26 cellular contexts compared by ENCODE assay signal in the genomic region with DNA sequence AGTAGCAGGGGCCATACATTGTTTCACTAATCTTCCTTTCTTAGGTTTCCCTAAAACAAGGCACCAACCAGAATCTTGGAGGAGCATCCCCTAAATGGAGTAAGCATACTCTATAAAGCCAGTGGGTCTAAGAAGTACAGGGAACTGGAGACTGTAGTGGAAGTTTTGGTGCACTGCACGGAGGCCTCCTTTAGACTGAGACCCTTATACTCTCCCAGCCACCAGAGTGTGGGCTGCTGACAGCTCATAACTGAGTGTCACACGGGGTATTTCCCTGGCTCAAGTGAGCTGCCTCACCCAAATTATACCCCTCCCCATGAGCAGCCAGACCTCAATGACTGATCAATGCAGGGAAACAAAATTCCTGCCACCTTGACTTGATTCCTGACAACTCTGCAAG.
DNase-seq lines count a peak whose midpoint lies in the region; ATAC-seq, FAIRE-seq and TF ChIP-seq lines count a peak whose summit lies in the region.
"Had no signal": no experiment of that assay in that cellular context is flagged by ENCODE, and none has a peak within 500 bp of the region (broad histone marks: within the 10 kb centered on the region; RNA-seq: fewer than 3 reads in every experiment).

No MANE protein-coding gene starts in this region.

- no peaks in the 10 kb centered on the region for H3K36me3 Mint-ChIP-seq in nephron progenitor cell (ENCODE audit: low read depth)
- H3K36me3 Mint-ChIP-seq in stimulated activated memory B cell treated with anti-CD40 and anti-IgM and Interleukin-4, amounts not matched to agents 10 μg/mL and 1 μg/mL and 100 μg/mL, for 72 hours = no peaks in the 10 kb centered on the region
- H3K36me3 Mint-ChIP-seq: CD8-positive, alpha-beta T cell had no signal

- no peak overlapping the region; a peak in 1 of 7 replicates for H3K9ac ChIP-seq in H1 (replicated peaks in 1 of 4; ENCODE audit: extremely low read depth in 1 of 4, low read depth in 3 of 4, low read length in 3 of 4)
- H3K9ac ChIP-seq: BLaER1 treated with 17β-estradiol and CSF1 and Interleukin-3, amounts not matched to agents 10 nM and 100 nM had no signal

- no peaks in the 10 kb centered on the region for H3K27me3 ChIP-seq in H1 (replicated peaks in 1 of 4; ENCODE audit: control insufficient read depth in 3 of 4, extremely low read depth in 1 of 4, insufficient read depth in 3 of 4, low read length in 3 of 4)
- H3K27me3 ChIP-seq: BLaER1 treated with 17β-estradiol and CSF1 and Interleukin-3, amounts not matched to agents 10 nM and 100 nM had no signal

- no peak overlapping the region for H3K56ac ChIP-seq in H1 (replicated peaks; ENCODE audit: insufficient read length, low read depth, low read length)

- TF ChIP-seq EP300 in H1 (IDR thresholded peaks at IDR 0.05; ENCODE audit: borderline replicate concordance in 1 of 2, low read depth in 2 of 2, low read length in 2 of 2) = no peak

- no peak for TF ChIP-seq CTCF in H1 (IDR thresholded peaks at IDR 0.05; ENCODE audit: control extremely low read depth in 1 of 3, insufficient read depth in 1 of 3, low read depth in 1 of 3, low read length in 3 of 3)
- no peak for TF ChIP-seq CTCF in nephron progenitor cell (IDR thresholded peaks at IDR 0.05)
- TF ChIP-seq CTCF in mucosa of descending colon (IDR thresholded peaks at IDR 0.05) = no peak

- CTCF ChIA-PET in H1 (lab: Charles Lee; ENCODE audit: partially characterized antibody) = interaction anchor here (0.6 kb wide), 1 partner anchor 187 kb away, joined by 3 read pairs; no protein-coding TSS in a partner anchor

- 0 out of 4 replicates have a peak, but pooled peaks cover 0 to 4% of the 10 kb centered on the region in 2 experiments for H3K9me3 ChIP-seq in H1 (ENCODE audit: insufficient read depth in 2 of 2, low read depth in 1 of 2, low read length in 1 of 2)
- H3K9me3 ChIP-seq in mucosa of descending colon = no peaks in the 10 kb centered on the region
- H3K9me3 ChIP-seq: A549, Caco-2 had no signal

- H3K23ac ChIP-seq in H1 (ENCODE audit: insufficient read length) = no peak overlapping the region

- intact Hi-C loops in mucosa of descending colon (cut with DNase I, micrococcal nuclease) = no loop called here

- peaks cover 27% of the 10 kb centered on the region for H3K4me1 Mint-ChIP-seq in nephron progenitor cell
- H3K4me1 Mint-ChIP-seq in stimulated activated memory B cell treated with anti-CD40 and anti-IgM and Interleukin-4, amounts not matched to agents 10 μg/mL and 1 μg/mL and 100 μg/mL, for 72 hours = no peaks in the 10 kb centered on the region
- H3K4me1 Mint-ChIP-seq: B cell had no signal

- no peak for DNase-seq in H1 (ENCODE audit: low read depth in 1 of 2, low spot score in 2 of 2)
- DNase-seq in nephron progenitor cell = no peak
- DNase-seq in DMS114 treated with DMSO at 0.1 percent for 48 hours (lab: John Stamatoyannopoulos, UW; ENCODE audit: unreplicated experiment) = no peak
- no peak for DNase-seq in MV-4-11 (lab: John Stamatoyannopoulos, UW)
- no peak for DNase-seq in mucosa of descending colon
- DNase-seq: AML-193; Caco-2; Calu3; CD4-positive, alpha-beta T cell; CD8-positive, alpha-beta T cell; DMS153; DMS53; DMS79; DND-41; EL; GDM1 had no signal

- H2BK20ac ChIP-seq in H1 (ENCODE audit: low read length) = no peak overlapping the region

- H3K4me3 ChIP-seq in H1 (ENCODE audit: extremely low read depth in 1 of 4, insufficient read depth in 2 of 4, low read depth in 3 of 4, low read length in 4 of 4) (no peak overlapping the region), mucosa of descending colon (no peak overlapping the region)
- H3K4me3 ChIP-seq: A549; BLaER1 treated with 17β-estradiol and CSF1 and Interleukin-3, amounts not matched to agents 10 nM and 100 nM; GM12878 had no signal

- 93% methylated on average over 2 of the region's 2 CpGs; no CpG with 5 or more reads in 1 of the 2 experiments for WGBS in H1 (ENCODE audit: extremely low coverage in 1 of 2, insufficient coverage in 1 of 2, insufficient read length in 1 of 2, insufficient replicate concordance in 2 of 2, low coverage in 1 of 2, low lambda C conversion rate in 2 of 2, missing lambda C conversion rate in 1 of 2), 2 experiments

- H2BK120ac ChIP-seq in H1 (replicated peaks; ENCODE audit: low read depth, low read length) = no peak overlapping the region

- H3K79me1 ChIP-seq in H1 (ENCODE audit: low read depth, low read length) = no peaks in the 10 kb centered on the region

- no peak overlapping the region for H2AFZ ChIP-seq in H1 (ENCODE audit: low read length)

- no peak overlapping the region for H3K27ac ChIP-seq in H1 (ENCODE audit: low read depth, low read length)
- H3K27ac ChIP-seq: 22Rv1; A549; BLaER1 treated with 17β-estradiol and CSF1 and Interleukin-3, amounts not matched to agents 10 nM and 100 nM; C4-2B had no signal

- POLR2A ChIA-PET in H1 (lab: Charles Lee; ENCODE audit: partially characterized antibody) = no interaction called here

- H3K4me2 ChIP-seq in H1 (ENCODE audit: insufficient read depth in 1 of 2, low read depth in 2 of 2, low read length in 2 of 2) = no peak overlapping the region
- H3K4me2 ChIP-seq: A549; BLaER1 treated with 17β-estradiol and CSF1 and Interleukin-3, amounts not matched to agents 10 nM and 100 nM had no signal

- no peaks in the 10 kb centered on the region for H3K27me3 Mint-ChIP-seq in nephron progenitor cell (ENCODE audit: low read depth, poor library complexity)
- no peaks in the 10 kb centered on the region for H3K27me3 Mint-ChIP-seq in stimulated activated memory B cell treated with anti-CD40 and anti-IgM and Interleukin-4, amounts not matched to agents 10 μg/mL and 1 μg/mL and 100 μg/mL, for 72 hours
- H3K27me3 Mint-ChIP-seq: CD4-positive, alpha-beta T cell had no signal

- H2AK5ac ChIP-seq in H1 (ENCODE audit: low read depth, low read length) = no peak overlapping the region

- H3K27ac Mint-ChIP-seq in nephron progenitor cell = peak overlapping the region; percentile 44
- H3K27ac Mint-ChIP-seq in stimulated activated memory B cell treated with anti-CD40 and anti-IgM and Interleukin-4, amounts not matched to agents 10 μg/mL and 1 μg/mL and 100 μg/mL, for 72 hours = no peak overlapping the region
- H3K27ac Mint-ChIP-seq: B cell; CD4-positive, alpha-beta T cell; CD8-positive, alpha-beta T cell had no signal

- TF ChIP-seq POLR2A in H1 (IDR thresholded peaks at IDR 0.05; ENCODE audit: control extremely low read depth in 1 of 2, low read depth in 2 of 2, low read length in 2 of 2) = no peak

- H4K20me1 ChIP-seq in H1 (replicated peaks in 1 of 2; ENCODE audit: control insufficient read depth in 1 of 2, insufficient read depth in 2 of 2, low read length in 2 of 2) = no peaks in the 10 kb centered on the region
- H4K20me1 ChIP-seq: BLaER1 treated with 17β-estradiol and CSF1 and Interleukin-3, amounts not matched to agents 10 nM and 100 nM had no signal

- H2BK5ac ChIP-seq in H1 (ENCODE audit: low read depth, low read length) = no peak overlapping the region

- no peak for FAIRE-seq in H1 (lab: Jason Lieb, UNC)
- FAIRE-seq: A549, D721Med, GM12878, GM12892, GM18507 had no signal

- peaks cover 12% of the 10 kb centered on the region for H3K9me3 Mint-ChIP-seq in nephron progenitor cell
- H3K9me3 Mint-ChIP-seq in stimulated activated memory B cell treated with anti-CD40 and anti-IgM and Interleukin-4, amounts not matched to agents 10 μg/mL and 1 μg/mL and 100 μg/mL, for 72 hours = no peaks in the 10 kb centered on the region
- H3K9me3 Mint-ChIP-seq: CD4-positive, alpha-beta T cell had no signal

- no peak overlapping the region for H2BK12ac ChIP-seq in H1 (ENCODE audit: low read depth, low read length)

- no peak overlapping the region for H3K14ac ChIP-seq in H1 (ENCODE audit: insufficient read length)

- H4K91ac ChIP-seq in H1 (replicated peaks; ENCODE audit: insufficient read length, low read length) = no peak overlapping the region

- no peak overlapping the region for H3K4ac ChIP-seq in H1 (replicated peaks; ENCODE audit: insufficient read length, low read depth, low read length)

- no peaks in the 10 kb centered on the region for H3K23me2 ChIP-seq in H1 (ENCODE audit: low read depth, low read length)

- H3K4me1 ChIP-seq in H1 (replicated peaks in 1 of 4; ENCODE audit: control insufficient read depth in 3 of 4, insufficient read depth in 4 of 4, low read length in 3 of 4) (no peaks in the 10 kb centered on the region), mucosa of descending colon (ENCODE audit: low read depth) (no peaks in the 10 kb centered on the region)
- H3K4me1 ChIP-seq: A549, Caco-2 had no signal

- H4K8ac ChIP-seq in H1 (ENCODE audit: extremely low read depth, insufficient read depth, low read length) = 0 out of 2 replicates have a peak overlapping the region, but pooled peaks have one; percentile 68

- H3K79me2 ChIP-seq in H1 (ENCODE audit: control insufficient read depth in 1 of 2, insufficient read depth in 2 of 2, low read length in 2 of 2) = no peaks in the 10 kb centered on the region

- no peak overlapping the region for H3K4me3 Mint-ChIP-seq in nephron progenitor cell
- H3K4me3 Mint-ChIP-seq in stimulated activated memory B cell treated with anti-CD40 and anti-IgM and Interleukin-4, amounts not matched to agents 10 μg/mL and 1 μg/mL and 100 μg/mL, for 72 hours = no peak overlapping the region
- H3K4me3 Mint-ChIP-seq: B cell; CD4-positive, alpha-beta T cell; CD8-positive, alpha-beta T cell had no signal

- no peak overlapping the region for H2BK15ac ChIP-seq in H1 (ENCODE audit: low read length)

- TF ChIP-seq RAD21 in H1 (IDR thresholded peaks at IDR 0.05 in 1 of 2, conservative IDR thresholded peaks at IDR 0.05 in 1 of 2; ENCODE audit: low read depth in 2 of 2, low read length in 2 of 2) = no peak

- H3K36me3 ChIP-seq in H1 (ENCODE audit: control insufficient read depth in 2 of 4, insufficient read depth in 4 of 4, low read length in 3 of 4) (no peaks in the 10 kb centered on the region; a peak in 1 of 8 replicates), mucosa of descending colon (ENCODE audit: low read depth) (no peaks in the 10 kb centered on the region)
- H3K36me3 ChIP-seq: BLaER1 treated with 17β-estradiol and CSF1 and Interleukin-3, amounts not matched to agents 10 nM and 100 nM had no signal

- no peak overlapping the region for H4K5ac ChIP-seq in H1 (ENCODE audit: insufficient read length, low read depth, low read length)

- H3K18ac ChIP-seq in H1 (ENCODE audit: extremely low read depth, low read length) = no peak overlapping the region

- peak; percentile 57 for ATAC-seq in stimulated activated memory B cell treated with anti-CD40 and anti-IgM and Interleukin-4, amounts not matched to agents 10 μg/mL and 1 μg/mL and 100 μg/mL, for 72 hours
- ATAC-seq in mucosa of descending colon = no peak
- ATAC-seq: A549; CD8-positive, alpha-beta T cell; GM12878 had no signal

TF ChIP-seq in H1, 55 proteins besides CTCF, POLR2A, EP300 and RAD21 (continues in another document):
- no peak for TF ChIP-seq CBX8 (IDR thresholded peaks at IDR 0.05; ENCODE audit: borderline replicate concordance, low read depth, low read length)
- TF ChIP-seq, protein P1, sequence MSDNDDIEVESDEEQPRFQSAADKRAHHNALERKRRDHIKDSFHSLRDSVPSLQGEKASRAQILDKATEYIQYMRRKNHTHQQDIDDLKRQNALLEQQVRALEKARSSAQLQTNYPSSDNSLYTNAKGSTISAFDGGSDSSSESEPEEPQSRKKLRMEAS (IDR thresholded peaks at IDR 0.05) = no peak
